Comparison of ENCODE assay signal across 1 cellular context in genomic region chr3:64316971-64317370, GRCh38.
TF ChIP-seq lines count a peak whose summit lies in the region.

No MANE protein-coding gene starts in this region.

TF ChIP-seq in SK-N-SH, 30 proteins besides CTCF, POLR2A, EP300 and RAD21 (continued from another document):
- TF ChIP-seq FOSL2 (IDR thresholded peaks at IDR 0.05; ENCODE audit: borderline replicate concordance, low read depth) (peak; percentile 89), USF2 (IDR thresholded peaks at IDR 0.05; ENCODE audit: borderline replicate concordance, low read depth, low read length) (no peak), FOXJ3 (CRISPR knock-in tag; IDR thresholded peaks at IDR 0.05) (no peak), SMC3 (IDR thresholded peaks at IDR 0.05; ENCODE audit: low read depth, low read length) (no peak), MEF2A (IDR thresholded peaks at IDR 0.05; ENCODE audit: borderline replicate concordance, low read depth) (peak; percentile 87), FOXM1 (IDR thresholded peaks at IDR 0.05; ENCODE audit: low read depth) (no peak), ELF1 (IDR thresholded peaks at IDR 0.05) (no peak), POLR2AphosphoS5 (IDR thresholded peaks at IDR 0.05; ENCODE audit: low read depth, low read length) (peak; percentile 40; the same call in 1 of the 2 replicates), PBX3 (IDR thresholded peaks at IDR 0.05) (peak; percentile 63)
